In the genomic region with DNA sequence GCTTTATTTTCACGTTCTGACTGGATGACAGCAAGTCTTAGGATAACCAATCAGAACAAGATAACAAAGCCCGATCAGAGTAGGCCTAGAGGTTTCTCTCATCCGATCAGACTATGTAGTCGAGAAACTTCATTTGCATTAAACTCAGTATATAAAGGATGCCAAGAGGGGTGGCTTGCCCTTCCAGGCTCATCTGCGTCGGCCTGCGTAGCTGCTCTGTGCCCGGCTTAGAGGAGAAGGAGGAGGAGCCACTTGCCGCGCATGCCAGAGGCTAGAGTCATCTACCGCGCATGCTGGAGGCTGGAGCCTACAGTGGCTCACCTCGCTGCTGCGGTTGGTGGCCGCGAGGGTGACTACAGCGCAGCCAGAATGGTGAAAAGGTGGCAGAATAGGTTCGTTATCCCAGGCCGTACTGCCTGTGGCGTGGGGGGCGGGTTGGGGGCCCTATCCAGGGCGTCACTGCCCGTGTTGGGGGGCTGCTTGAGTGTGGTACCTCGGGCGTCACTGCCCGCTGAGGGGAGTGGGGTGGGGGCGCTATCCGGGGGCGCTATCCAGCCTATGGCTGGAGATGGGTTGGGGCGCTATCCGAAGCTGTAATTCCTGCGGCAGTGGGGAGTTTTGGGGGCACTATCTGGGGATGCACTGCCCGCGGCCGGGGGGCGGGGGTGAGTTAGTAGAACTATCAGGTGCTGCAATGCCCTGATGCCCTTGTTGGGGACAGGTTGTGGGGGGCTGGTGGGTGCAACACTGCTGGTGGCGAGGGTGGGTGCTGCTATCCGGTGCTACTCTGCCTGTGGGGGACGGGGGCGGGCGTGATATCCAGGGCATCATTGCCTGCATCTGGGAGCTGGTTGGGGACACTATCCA, we compare ENCODE assay signal across 9 cellular contexts. TPM values are rescaled to one million over a fixed set of nuclear protein-coding genes. Genes with fewer than 3 reads are reported as not detected.
DNase-seq lines count a peak whose midpoint lies in the region; ATAC-seq and TF ChIP-seq lines count a peak whose summit lies in the region.
"Had no signal": no experiment of that assay in that cellular context is flagged by ENCODE, and none has a peak within 500 bp of the region (broad histone marks: within the 10 kb centered on the region; RNA-seq: fewer than 3 reads in every experiment).

A gene (minus strand): TSS at position 218 of the 867 bp plus-strand sequence. CDS start 2,622 bp downstream, outside the sequence.

- H3K27ac Mint-ChIP-seq in Caco-2 (ENCODE audit: unreplicated experiment): peak within 1 kb of the TSS; percentile 7
- H3K27ac Mint-ChIP-seq in WTC11: no peak within 1 kb of the TSS
- H3K27ac Mint-ChIP-seq in nephron: peak within 1 kb of the TSS; percentile 30 to 78 (median 76)

- peak; percentile 75 to 78 for DNase-seq in Caco-2
- peak; percentile 36 for DNase-seq in MV-4-11 (lab: John Stamatoyannopoulos, UW)
- peak; percentile 80 for DNase-seq in WTC11 (ENCODE audit: low spot score)
- DNase-seq in erythroblast (lab: John Stamatoyannopoulos, UW): no peak
- DNase-seq in PC-3: no peak

- H3K9ac ChIP-seq in PC-3 (ENCODE audit: low read length): no peak within 1 kb of the TSS

- peak; percentile 43 for TF ChIP-seq POLR2A in erythroblast (IDR thresholded peaks at IDR 0.05; ENCODE audit: low read length)

- H3K4me1 ChIP-seq in Caco-2 (no peaks in the 10 kb centered on the region), PC-3 (ENCODE audit: insufficient read depth, low read length) (no peaks in the 10 kb centered on the region)

- peak; percentile 72 for ATAC-seq in WTC11
- ATAC-seq in PC-3: no peak
- ATAC-seq in HG03045 (IDR thresholded peaks at IDR 0.05; ENCODE audit: unreplicated experiment): no peak
- ATAC-seq in GM21786 (IDR thresholded peaks at IDR 0.05; ENCODE audit: unreplicated experiment): no peak

- no peaks in the 10 kb centered on the region for H3K9me2 ChIP-seq in PC-3 (replicated peaks; ENCODE audit: low read length)

- H3K79me2 ChIP-seq in PC-3 (ENCODE audit: low read length): no peaks in the 10 kb centered on the region

- H3F3A ChIP-seq in PC-3 (ENCODE audit: low read length, unreplicated experiment): no peaks in the 10 kb centered on the region

- POLR2A ChIA-PET in Caco-2 (lab: Charles Lee): no interaction called here
- POLR2A ChIA-PET in WTC11 (lab: Charles Lee): no interaction called here
- POLR2A ChIA-PET in PC-3 (lab: Charles Lee; ENCODE audit: unreplicated experiment): no interaction called here

- H3K36me3 Mint-ChIP-seq in Caco-2 (ENCODE audit: insufficient read depth, unreplicated experiment): no peaks in the 10 kb centered on the region
- H3K36me3 Mint-ChIP-seq in WTC11: no peaks in the 10 kb centered on the region; the same call in 1 of the 2 replicates
- H3K36me3 Mint-ChIP-seq in nephron (ENCODE audit: low read depth): peaks cover 3% of the 10 kb centered on the region

- H4K20me1 ChIP-seq in PC-3 (ENCODE audit: low read length): no peaks in the 10 kb centered on the region

- CTCF ChIA-PET in Caco-2 (lab: Charles Lee): interaction anchor here (0.6 to 2.3 kb wide), 13 partner anchors 10 to 559 kb away, joined by 3 to 16 read pairs (median 3); a partner anchor contains a TSS
- CTCF ChIA-PET in WTC11 (lab: Charles Lee): interaction anchor here (0.6 to 3.2 kb wide), 11 partner anchors 11 to 234 kb away, joined by 3 to 16 read pairs (median 4); no protein-coding TSS in a partner anchor
- CTCF ChIA-PET in PC-3 (lab: Charles Lee): no interaction called here

- intact Hi-C loops in Caco-2 (cut with micrococcal nuclease; ENCODE audit: unreplicated experiment): loop anchor here (1.0 to 10.0 kb wide), 2 partner anchors 80 to 235 kb away; no protein-coding TSS in a partner anchor
- intact Hi-C loops in PC-3 (cut with micrococcal nuclease): loop anchor here (5.0 to 10.0 kb wide), 2 partner anchors 103 to 270 kb away; a partner anchor contains a TSS

- H3K4me3 ChIP-seq in Caco-2 (ENCODE audit: low read depth, low read length): peak within 1 kb of the TSS; percentile 33
- no peak within 1 kb of the TSS for H3K4me3 ChIP-seq in PC-3 (ENCODE audit: low read length)

- H3K27me3 ChIP-seq in Caco-2 (replicated peaks; ENCODE audit: control insufficient read depth, insufficient read depth, low read length) (no peaks in the 10 kb centered on the region), PC-3 (ENCODE audit: low read length) (no peaks in the 10 kb centered on the region)

- H3K4me2 ChIP-seq in PC-3 (ENCODE audit: low read length): no peak within 1 kb of the TSS

- H3K9me3 Mint-ChIP-seq in Caco-2 (ENCODE audit: unreplicated experiment): no peaks in the 10 kb centered on the region
- H3K9me3 Mint-ChIP-seq in WTC11: no peaks in the 10 kb centered on the region
- H3K9me3 Mint-ChIP-seq in nephron: no peaks in the 10 kb centered on the region

- BruUV-seq in Caco-2 (replicated peaks; lab: Mats Ljungman, UMichigan): no TSS peak
- no TSS peak for BruUV-seq in PC-3 (replicated peaks; lab: Mats Ljungman, UMichigan)

- no peaks in the 10 kb centered on the region for H3K36me3 ChIP-seq in Caco-2 (ENCODE audit: control insufficient read depth, insufficient read depth, low read length)
- H3K36me3 ChIP-seq in PC-3 (ENCODE audit: low read depth, low read length): no peaks in the 10 kb centered on the region

- H2AFZ ChIP-seq in PC-3 (ENCODE audit: low read length): no peak within 1 kb of the TSS

- H3K4me3 Mint-ChIP-seq in Caco-2 (ENCODE audit: unreplicated experiment) (peak within 1 kb of the TSS; percentile 72), WTC11 (peak within 1 kb of the TSS; percentile 82), nephron (peak within 1 kb of the TSS; percentile 84 to 91 (median 87))

- no peak within 1 kb of the TSS for H3K27ac ChIP-seq in PC-3 (ENCODE audit: low read length)

- peak in 1 of 2 experiments; percentile 24 for TF ChIP-seq CTCF in Caco-2 (IDR thresholded peaks at IDR 0.05; ENCODE audit: insufficient read depth in 1 of 2, low read depth in 1 of 2, low read length in 1 of 2, severe bottlenecking in 1 of 2, unreplicated experiment in 1 of 2)
- TF ChIP-seq CTCF in WTC11 (IDR thresholded peaks at IDR 0.05): no peak
- no peak for TF ChIP-seq CTCF in nephron (IDR thresholded peaks at IDR 0.05; ENCODE audit: unreplicated experiment in 3 of 3)
- no peak for TF ChIP-seq CTCF in PC-3 (conservative IDR thresholded peaks at IDR 0.05; ENCODE audit: low read depth, low read length)

- peaks cover 10% of the 10 kb centered on the region for H3K4me1 Mint-ChIP-seq in Caco-2 (ENCODE audit: low read depth, unreplicated experiment)
- peaks cover 57% of the 10 kb centered on the region for H3K4me1 Mint-ChIP-seq in WTC11
- peaks cover 19% of the 10 kb centered on the region for H3K4me1 Mint-ChIP-seq in nephron

- H3K9me3 ChIP-seq in Caco-2 (no peaks in the 10 kb centered on the region), PC-3 (ENCODE audit: low read length) (no peaks in the 10 kb centered on the region)

- H3K27me3 Mint-ChIP-seq in Caco-2 (ENCODE audit: insufficient read depth, unreplicated experiment): no peaks in the 10 kb centered on the region
- H3K27me3 Mint-ChIP-seq in WTC11 (ENCODE audit: low read depth): peaks cover 60% of the 10 kb centered on the region
- peaks cover 46% of the 10 kb centered on the region for H3K27me3 Mint-ChIP-seq in nephron (ENCODE audit: low read depth)

TF ChIP-seq in WTC11, 78 proteins besides CTCF, POLR2A, EP300 and RAD21 (continues in another document):
- 0 out of 2 replicates have a peak, but pooled peaks have one; percentile 15 for TF ChIP-seq SP1 (CRISPR knock-in tag; conservative IDR thresholded peaks at IDR 0.05)
- TF ChIP-seq FOXK1 (CRISPR knock-in tag; IDR thresholded peaks at IDR 0.05): peak; percentile 62; the same call in 1 of the 2 replicates
- 0 out of 2 replicates have a peak, but pooled peaks have one; percentile 35 for TF ChIP-seq ZNF138 (CRISPR knock-in tag; conservative IDR thresholded peaks at IDR 0.05)
- TF ChIP-seq EMX1 (CRISPR knock-in tag; IDR thresholded peaks at IDR 0.05): no peak
- peak; percentile 83; the same call in 1 of the 2 replicates for TF ChIP-seq ETV6 (CRISPR knock-in tag; IDR thresholded peaks at IDR 0.05)
- 0 out of 2 replicates have a peak, but pooled peaks have one; percentile 42 for TF ChIP-seq NFE2L1 (CRISPR knock-in tag; IDR thresholded peaks at IDR 0.05)
- TF ChIP-seq, protein P1, sequence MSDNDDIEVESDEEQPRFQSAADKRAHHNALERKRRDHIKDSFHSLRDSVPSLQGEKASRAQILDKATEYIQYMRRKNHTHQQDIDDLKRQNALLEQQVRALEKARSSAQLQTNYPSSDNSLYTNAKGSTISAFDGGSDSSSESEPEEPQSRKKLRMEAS (CRISPR knock-in tag; IDR thresholded peaks at IDR 0.05): peak; percentile 76; the same call in 1 of the 2 replicates
- TF ChIP-seq, protein P2, sequence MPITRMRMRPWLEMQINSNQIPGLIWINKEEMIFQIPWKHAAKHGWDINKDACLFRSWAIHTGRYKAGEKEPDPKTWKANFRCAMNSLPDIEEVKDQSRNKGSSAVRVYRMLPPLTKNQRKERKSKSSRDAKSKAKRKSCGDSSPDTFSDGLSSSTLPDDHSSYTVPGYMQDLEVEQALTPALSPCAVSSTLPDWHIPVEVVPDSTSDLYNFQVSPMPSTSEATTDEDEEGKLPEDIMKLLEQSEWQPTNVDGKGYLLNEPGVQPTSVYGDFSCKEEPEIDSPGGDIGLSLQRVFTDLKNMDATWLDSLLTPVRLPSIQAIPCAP (CRISPR knock-in tag; IDR thresholded peaks at IDR 0.05): 0 out of 2 replicates have a peak, but pooled peaks have one; percentile 41
- TF ChIP-seq, protein P3, sequence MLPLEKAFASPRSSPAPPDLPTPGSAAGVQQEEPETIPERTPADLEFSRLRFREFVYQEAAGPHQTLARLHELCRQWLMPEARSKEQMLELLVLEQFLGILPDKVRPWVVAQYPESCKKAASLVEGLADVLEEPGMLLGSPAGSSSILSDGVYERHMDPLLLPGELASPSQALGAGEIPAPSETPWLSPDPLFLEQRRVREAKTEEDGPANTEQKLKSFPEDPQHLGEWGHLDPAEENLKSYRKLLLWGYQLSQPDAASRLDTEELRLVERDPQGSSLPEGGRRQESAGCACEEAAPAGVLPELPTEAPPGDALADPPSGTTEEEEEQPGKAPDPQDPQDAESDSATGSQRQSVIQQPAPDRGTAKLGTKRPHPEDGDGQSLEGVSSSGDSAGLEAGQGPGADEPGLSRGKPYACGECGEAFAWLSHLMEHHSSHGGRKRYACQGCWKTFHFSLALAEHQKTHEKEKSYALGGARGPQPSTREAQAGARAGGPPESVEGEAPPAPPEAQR (CRISPR knock-in tag; IDR thresholded peaks at IDR 0.05): no peak
- no peak for TF ChIP-seq JAZF1 (CRISPR knock-in tag; IDR thresholded peaks at IDR 0.05)

RNA-seq across cellular contexts. Expression of the gene that starts here (rescaled TPM):
- total RNA-seq in Caco-2 (2022): not detected in 2 replicates
- 0.39 to 0.48 TPM (median 0.41 TPM) in 3 replicates for total RNA-seq in WTC11 (2021)
- not detected in 2 replicates for total RNA-seq in PC-3 (2014; rRNA removed)
- total RNA-seq: glomerular endothelial cell had no signal

Comparison
In these comparisons a context has a peak if more than half of its experiments do, and no peak if none do; other contexts are left out.
1. Peak in DNase-seq and H3K4me3 ChIP-seq in Caco-2; RNA of the gene not detected or under 1 TPM.
2. Peak in DNase-seq and ATAC-seq in WTC11; RNA of the gene not detected or under 1 TPM.